Comparison of ENCODE assay signal across 25 cellular contexts in the genomic region with DNA sequence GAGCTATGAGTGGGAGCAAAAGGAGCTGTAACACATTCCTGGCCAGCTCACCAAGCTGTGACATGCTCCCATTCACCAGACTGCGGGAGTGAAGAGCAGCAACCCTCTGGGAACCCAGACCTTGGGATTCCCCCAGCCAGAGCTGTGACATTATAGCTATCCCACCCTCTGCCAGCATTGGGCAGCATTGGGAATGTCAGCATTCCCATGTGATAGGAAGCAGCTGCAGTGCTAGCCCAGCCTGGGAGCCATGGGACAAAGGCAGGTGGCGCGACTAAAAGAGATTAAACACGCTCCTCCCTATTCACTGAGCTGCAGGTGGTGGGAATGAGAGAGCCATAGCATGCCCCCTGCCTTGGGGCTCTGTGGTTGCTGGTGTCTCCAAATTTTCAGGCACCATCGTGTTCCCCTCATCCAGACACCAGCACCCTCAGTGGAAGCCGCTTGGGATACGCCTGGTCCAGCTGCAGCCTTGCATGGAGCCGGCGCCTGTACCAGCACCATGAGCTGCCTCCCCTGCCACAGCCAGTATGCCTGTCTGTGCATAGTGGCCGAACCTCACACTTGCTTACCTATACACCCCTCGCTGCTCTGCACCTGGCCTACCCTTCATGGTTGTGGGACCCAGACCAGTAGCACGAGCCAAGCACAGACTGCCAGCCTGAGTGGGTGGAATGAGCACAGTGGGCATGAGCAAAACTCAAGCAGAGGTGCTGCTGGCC.
"Had no signal": no experiment of that assay in that cellular context is flagged by ENCODE, and none has a peak within 500 bp of the region (broad histone marks: within the 10 kb centered on the region; RNA-seq: fewer than 3 reads in every experiment).

No MANE protein-coding gene starts in this region.

- H3K4me1 ChIP-seq: esophagus squamous epithelium, left lung, right lobe of liver, testis, transverse colon, uterus had no signal

- ATAC-seq: left lung; mucosa of descending colon; natural killer cell treated with Interleukin-12 subunit alpha and Interleukin-12 subunit beta and Interleukin-15 and Interleukin-18, amount 100 ng/mL, for 72 hours; stimulated activated naive CD8-positive, alpha-beta T cell treated with anti-CD3 and anti-CD28 coated beads, Interleukin-15, Interleukin-2, amounts not matched to agents 100 U/mL and 50 U/mL, for 24 hours had no signal

- H3K9me3 ChIP-seq: esophagus squamous epithelium, mucosa of descending colon, neutrophil, right lobe of liver, testis, transverse colon, uterus had no signal

- H3K36me3 Mint-ChIP-seq: activated naive CD8-positive, alpha-beta T cell; natural killer cell treated with Interleukin-12 subunit alpha and Interleukin-12 subunit beta and Interleukin-15 and Interleukin-18, amount 100 ng/mL, for 72 hours had no signal

- H3K4me3 Mint-ChIP-seq: activated naive CD8-positive, alpha-beta T cell; natural killer cell treated with Interleukin-12 subunit alpha and Interleukin-12 subunit beta and Interleukin-15 and Interleukin-18, amount 100 ng/mL, for 72 hours had no signal

- H3K27ac ChIP-seq: epithelial cell of prostate, esophagus squamous epithelium, left lung, neutrophil, right lobe of liver, testis, transverse colon, uterus had no signal

- H3K27me3 ChIP-seq: esophagus squamous epithelium, left lung, neutrophil, right lobe of liver, testis, transverse colon, uterus had no signal

- DNase-seq: activated CD4-positive, alpha-beta T cell treated with anti-CD3 and anti-CD28 coated beads for 4 hours; activated CD4-positive, alpha-beta T cell treated with anti-CD3 and anti-CD28 coated beads, Interleukin-2, amount 50 U/mL, for 4 hours; activated CD4-positive, CD25-positive, alpha-beta regulatory T cell; activated CD8-positive, alpha-beta memory T cell treated with anti-CD3 and anti-CD28 coated beads for 24 hours; activated effector memory CD4-positive, alpha-beta T cell treated with Interleukin-2 at 50 U/mL for 16 hours; activated naive CD4-positive, alpha-beta T cell treated with Interleukin-2 at 50 U/mL for 16 hours; anterior cingulate cortex; dermis blood vessel endothelial cell; effector CD4-positive, alpha-beta T cell; esophagus squamous epithelium; foreskin melanocyte; mucosa of descending colon; right lobe of liver; stimulated activated CD4-positive, alpha-beta T cell treated with anti-CD3 and anti-CD28 coated beads, Interleukin-2, amount 100 ng/mL, for 48 hours; stimulated activated naive CD8-positive, alpha-beta T cell treated with anti-CD3 and anti-CD28 coated beads, Interleukin-15, Interleukin-2, amounts not matched to agents 100 U/mL and 50 U/mL, for 24 hours; T-helper 2 cell; testis; transverse colon; uterus had no signal

- H3K27ac Mint-ChIP-seq: activated naive CD8-positive, alpha-beta T cell; natural killer cell treated with Interleukin-12 subunit alpha and Interleukin-12 subunit beta and Interleukin-15 and Interleukin-18, amount 100 ng/mL, for 72 hours had no signal

- H3K27me3 Mint-ChIP-seq: activated naive CD8-positive, alpha-beta T cell; natural killer cell treated with Interleukin-12 subunit alpha and Interleukin-12 subunit beta and Interleukin-15 and Interleukin-18, amount 100 ng/mL, for 72 hours had no signal

- H3K4me3 ChIP-seq: esophagus squamous epithelium, left lung, lung, mucosa of descending colon, right lobe of liver, testis, transverse colon, uterus had no signal

- H3K36me3 ChIP-seq: esophagus squamous epithelium, left lung, neutrophil, right lobe of liver, transverse colon had no signal
